Comparison of ENCODE assay signal across 8 cellular contexts in the genomic region with DNA sequence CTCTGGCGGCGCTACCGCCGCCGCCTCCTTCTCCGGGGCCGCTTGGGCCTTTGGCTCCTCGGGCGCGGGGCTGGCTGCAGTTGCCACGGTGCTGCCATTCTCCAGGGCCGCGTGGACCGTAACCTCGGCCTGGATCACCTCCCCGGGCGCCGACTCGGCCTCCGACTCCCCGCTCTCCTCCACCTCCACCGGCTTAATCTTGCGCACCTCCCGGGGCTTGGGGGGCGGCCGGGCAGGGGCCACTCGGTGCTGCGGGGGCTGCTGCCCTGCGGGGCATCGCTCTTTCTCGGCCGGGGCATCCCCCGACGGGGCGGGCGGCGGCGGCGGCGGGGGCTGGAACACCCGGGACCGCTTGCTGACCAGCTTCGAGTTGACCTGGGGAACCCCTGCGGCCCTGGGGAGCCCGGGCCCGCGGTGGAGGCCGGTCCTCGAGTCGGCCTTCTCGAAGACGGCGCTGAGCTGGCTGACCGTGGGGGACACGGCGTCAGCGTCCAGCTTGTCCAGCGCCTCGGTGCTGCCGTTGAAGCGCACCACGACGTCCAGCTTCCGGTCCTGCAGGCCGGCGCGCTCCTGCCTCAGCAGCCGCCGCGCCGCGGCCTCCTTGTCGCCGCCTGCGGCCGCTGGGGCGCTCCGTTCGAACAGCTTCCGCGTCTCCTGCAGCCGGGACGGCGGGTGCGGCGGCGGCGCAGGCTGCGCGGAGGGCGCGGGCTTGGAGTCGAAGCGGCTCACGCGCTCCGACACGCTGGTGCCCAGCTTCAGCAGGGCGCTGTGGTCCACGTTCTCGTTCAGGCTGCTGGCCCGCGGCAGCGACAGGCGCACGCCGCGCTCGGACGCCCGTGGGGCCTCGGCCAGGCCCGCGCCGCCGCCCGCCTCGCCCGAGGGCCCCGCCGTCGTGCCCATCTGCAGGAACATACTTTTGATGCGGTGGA. TPM values are rescaled to one million over a fixed set of nuclear protein-coding genes. Genes with fewer than 3 reads are reported as not detected.
DNase-seq lines count a peak whose midpoint lies in the region; ATAC-seq and TF ChIP-seq lines count a peak whose summit lies in the region.

No MANE protein-coding gene starts in this region.

- H3K9me3 Mint-ChIP-seq in WTC11 = no peaks in the 10 kb centered on the region

- H3K4me3 ChIP-seq in Loucy (ENCODE audit: low read length, poor library complexity, severe bottlenecking) (peak overlapping the region; percentile 82), stomach smooth muscle (ENCODE audit: low read length in 2 of 2) (peak overlapping the region; percentile 67 to 79)

- DNase-seq in Daoy (ENCODE audit: low read depth) (peak; percentile 65), WTC11 (ENCODE audit: low spot score) (no peak), ecto neural progenitor cell (ENCODE audit: low spot score) (peak; percentile 83), lung microvascular endothelial cell (ENCODE audit: low read depth in 2 of 2) (peak; percentile 65 to 79)

- no peak for ATAC-seq in WTC11
- ATAC-seq in GM19463 (IDR thresholded peaks at IDR 0.05; ENCODE audit: unreplicated experiment) = no peak
- ATAC-seq in HG03565 (IDR thresholded peaks at IDR 0.05; ENCODE audit: unreplicated experiment) = no peak

- CTCF ChIA-PET in WTC11 (lab: Charles Lee) = interaction anchor here (0.8 to 6.2 kb wide), 14 partner anchors 10 to 197 kb away, joined by 3 to 52 read pairs (median 4); partner anchors contain the start of genes PDK2 and TMEM92

- peaks cover 33% of the 10 kb centered on the region for H3K4me1 Mint-ChIP-seq in WTC11

- H3K27ac Mint-ChIP-seq in WTC11 = no peak overlapping the region

- peaks cover 56% of the 10 kb centered on the region for H4K20me1 ChIP-seq in Loucy (ENCODE audit: insufficient read depth, low read length, poor library complexity, severe bottlenecking)

- no peaks in the 10 kb centered on the region for H3K36me3 Mint-ChIP-seq in WTC11

- H2AFZ ChIP-seq in Loucy (ENCODE audit: low read length) = no peak overlapping the region

- no peaks in the 10 kb centered on the region for H3K9me2 ChIP-seq in Loucy (replicated peaks; ENCODE audit: low read depth, low read length)

- H3F3A ChIP-seq in Loucy (ENCODE audit: low read depth) = no peaks in the 10 kb centered on the region

- H3K79me2 ChIP-seq in Loucy (ENCODE audit: insufficient read depth, low read length) = peaks cover 61% of the 10 kb centered on the region

- H3K27ac ChIP-seq in stomach smooth muscle (ENCODE audit: low read length) = peak overlapping the region; percentile 62

- TF ChIP-seq CTCF in Loucy (conservative IDR thresholded peaks at IDR 0.05; ENCODE audit: low read length) = no peak
- no peak for TF ChIP-seq CTCF in WTC11 (IDR thresholded peaks at IDR 0.05)

- peaks cover 43% of the 10 kb centered on the region for H3K4me1 ChIP-seq in Loucy (ENCODE audit: insufficient read depth, low read length, poor library complexity, severe bottlenecking)
- H3K4me1 ChIP-seq in stomach smooth muscle (ENCODE audit: control insufficient read depth, insufficient read depth, low read length) = peaks cover 78% of the 10 kb centered on the region

- POLR2A ChIA-PET in WTC11 (lab: Charles Lee) = no interaction called here

- H3K4me3 Mint-ChIP-seq in WTC11 = peak overlapping the region; percentile 80

- H3K4me2 ChIP-seq in Loucy (ENCODE audit: low read depth, low read length, poor library complexity, severe bottlenecking) = peak overlapping the region; percentile 87

- H3K9me3 ChIP-seq in Loucy (ENCODE audit: insufficient read depth, low read depth, low read length) (no peaks in the 10 kb centered on the region), stomach smooth muscle (ENCODE audit: control insufficient read depth in 2 of 2, low read length in 2 of 2) (no peaks in the 10 kb centered on the region)

- H3K36me3 ChIP-seq in Loucy (ENCODE audit: insufficient read depth, low read length) (peaks cover 5% of the 10 kb centered on the region; the same call in 1 of the 2 replicates), stomach smooth muscle (ENCODE audit: control insufficient read depth in 2 of 2, insufficient read depth in 2 of 2, low read length in 2 of 2) (peaks cover 5% of the 10 kb centered on the region in 2 donors)

- H3K27me3 Mint-ChIP-seq in WTC11 (ENCODE audit: low read depth) = peaks cover 19% of the 10 kb centered on the region

- H3K27me3 ChIP-seq in Loucy (ENCODE audit: insufficient read depth, low read length, poor library complexity, severe bottlenecking) (no peaks in the 10 kb centered on the region), stomach smooth muscle (ENCODE audit: control insufficient read depth in 1 of 2, insufficient read depth in 2 of 2, low read length in 2 of 2) (no peaks in the 10 kb centered on the region)

- H3K9ac ChIP-seq in Loucy (ENCODE audit: low read depth, low read length, poor library complexity, severe bottlenecking) (peak overlapping the region; percentile 99), stomach smooth muscle (ENCODE audit: low read length in 2 of 2) (peak overlapping the region; percentile 64 to 68)

TF ChIP-seq in WTC11, 78 proteins besides CTCF, POLR2A, EP300 and RAD21 (continues in another document):
- TF ChIP-seq NFYB (CRISPR knock-in tag; conservative IDR thresholded peaks at IDR 0.05; ENCODE audit: low read depth) = no peak
- TF ChIP-seq GABPB1 (CRISPR knock-in tag; IDR thresholded peaks at IDR 0.05) = no peak; the same call in 1 of the 2 replicates
- 0 out of 2 replicates have a peak, but pooled peaks have one; percentile 34 for TF ChIP-seq FOXK1 (CRISPR knock-in tag; IDR thresholded peaks at IDR 0.05)
- TF ChIP-seq, protein P1, sequence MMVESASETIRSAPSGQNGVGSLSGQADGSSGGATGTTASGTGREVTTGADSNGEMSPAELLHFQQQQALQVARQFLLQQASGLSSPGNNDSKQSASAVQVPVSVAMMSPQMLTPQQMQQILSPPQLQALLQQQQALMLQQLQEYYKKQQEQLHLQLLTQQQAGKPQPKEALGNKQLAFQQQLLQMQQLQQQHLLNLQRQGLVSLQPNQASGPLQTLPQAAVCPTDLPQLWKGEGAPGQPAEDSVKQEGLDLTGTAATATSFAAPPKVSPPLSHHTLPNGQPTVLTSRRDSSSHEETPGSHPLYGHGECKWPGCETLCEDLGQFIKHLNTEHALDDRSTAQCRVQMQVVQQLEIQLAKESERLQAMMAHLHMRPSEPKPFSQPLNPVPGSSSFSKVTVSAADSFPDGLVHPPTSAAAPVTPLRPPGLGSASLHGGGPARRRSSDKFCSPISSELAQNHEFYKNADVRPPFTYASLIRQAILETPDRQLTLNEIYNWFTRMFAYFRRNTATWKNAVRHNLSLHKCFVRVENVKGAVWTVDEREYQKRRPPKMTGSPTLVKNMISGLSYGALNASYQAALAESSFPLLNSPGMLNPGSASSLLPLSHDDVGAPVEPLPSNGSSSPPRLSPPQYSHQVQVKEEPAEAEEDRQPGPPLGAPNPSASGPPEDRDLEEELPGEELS (CRISPR knock-in tag; IDR thresholded peaks at IDR 0.05) = peak; percentile 81
- no peak for TF ChIP-seq NR1H2 (CRISPR knock-in tag; IDR thresholded peaks at IDR 0.05)
- TF ChIP-seq FOXP1 (CRISPR knock-in tag; IDR thresholded peaks at IDR 0.05; ENCODE audit: borderline replicate concordance) = no peak; the same call in 1 of the 2 replicates
- no peak for TF ChIP-seq GRHL2 (CRISPR knock-in tag; IDR thresholded peaks at IDR 0.05; ENCODE audit: insufficient replicate concordance, severe bottlenecking)
- TF ChIP-seq, protein P2, sequence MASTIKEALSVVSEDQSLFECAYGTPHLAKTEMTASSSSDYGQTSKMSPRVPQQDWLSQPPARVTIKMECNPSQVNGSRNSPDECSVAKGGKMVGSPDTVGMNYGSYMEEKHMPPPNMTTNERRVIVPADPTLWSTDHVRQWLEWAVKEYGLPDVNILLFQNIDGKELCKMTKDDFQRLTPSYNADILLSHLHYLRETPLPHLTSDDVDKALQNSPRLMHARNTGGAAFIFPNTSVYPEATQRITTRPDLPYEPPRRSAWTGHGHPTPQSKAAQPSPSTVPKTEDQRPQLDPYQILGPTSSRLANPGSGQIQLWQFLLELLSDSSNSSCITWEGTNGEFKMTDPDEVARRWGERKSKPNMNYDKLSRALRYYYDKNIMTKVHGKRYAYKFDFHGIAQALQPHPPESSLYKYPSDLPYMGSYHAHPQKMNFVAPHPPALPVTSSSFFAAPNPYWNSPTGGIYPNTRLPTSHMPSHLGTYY (CRISPR knock-in tag; IDR thresholded peaks at IDR 0.05) = no peak
- TF ChIP-seq, protein P3, sequence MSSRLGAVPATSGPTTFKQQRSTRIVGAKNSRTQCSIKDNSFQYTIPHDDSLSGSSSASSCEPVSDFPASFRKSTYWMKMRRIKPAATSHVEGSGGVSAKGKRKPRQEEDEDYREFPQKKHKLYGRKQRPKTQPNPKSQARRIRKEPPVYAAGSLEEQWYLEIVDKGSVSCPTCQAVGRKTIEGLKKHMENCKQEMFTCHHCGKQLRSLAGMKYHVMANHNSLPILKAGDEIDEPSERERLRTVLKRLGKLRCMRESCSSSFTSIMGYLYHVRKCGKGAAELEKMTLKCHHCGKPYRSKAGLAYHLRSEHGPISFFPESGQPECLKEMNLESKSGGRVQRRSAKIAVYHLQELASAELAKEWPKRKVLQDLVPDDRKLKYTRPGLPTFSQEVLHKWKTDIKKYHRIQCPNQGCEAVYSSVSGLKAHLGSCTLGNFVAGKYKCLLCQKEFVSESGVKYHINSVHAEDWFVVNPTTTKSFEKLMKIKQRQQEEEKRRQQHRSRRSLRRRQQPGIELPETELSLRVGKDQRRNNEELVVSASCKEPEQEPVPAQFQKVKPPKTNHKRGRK (CRISPR knock-in tag; IDR thresholded peaks at IDR 0.05; ENCODE audit: borderline replicate concordance) = no peak

RNA-seq across cellular contexts. Expression of gene PPP1R9B, which starts 0.8 kb away (rescaled TPM):
- 28.8 and 36.3 TPM in 2 replicates for total RNA-seq in Daoy (2014; rRNA removed; shearing (Covaris generic))
- total RNA-seq in WTC11 (2021) = 20.4 to 21.7 TPM (median 20.6 TPM) in 3 replicates
- 16.1 and 25.8 TPM in 2 replicates for total RNA-seq in lung microvascular endothelial cell

RNA-seq across cellular contexts. Expression of gene SGCA, which starts 16.1 kb away (rescaled TPM):
- total RNA-seq in Daoy (2014; rRNA removed; shearing (Covaris generic)) = 0.51 and 1.3 TPM in 2 replicates
- total RNA-seq in WTC11 (2021) (0.39 to 1.0 TPM in 2 of 3 replicates, not detected in the other), lung microvascular endothelial cell (not detected in 2 replicates)

RNA-seq across cellular contexts. Expression of gene SAMD14, which starts 19.7 kb away (rescaled TPM):
- 1.7 and 2.6 TPM in 2 replicates for total RNA-seq in Daoy (2014; rRNA removed; shearing (Covaris generic))
- total RNA-seq in WTC11 (2021) (4.5 to 6.0 TPM (median 5.9 TPM) in 3 replicates), lung microvascular endothelial cell (3.2 and 3.5 TPM in 2 replicates)

RNA-seq across cellular contexts. Expression of gene COL1A1, which starts 51.7 kb away (rescaled TPM):
- 288 and 336 TPM in 2 replicates for total RNA-seq in Daoy (2014; rRNA removed; shearing (Covaris generic))
- total RNA-seq in WTC11 (2021) (46.1 to 52.1 TPM (median 50.4 TPM) in 3 replicates), lung microvascular endothelial cell (7.2 and 12.5 TPM in 2 replicates)

RNA-seq across cellular contexts. Expression of gene PDK2, which starts 54.5 kb away (rescaled TPM):
- 4.5 and 5.7 TPM in 2 replicates for total RNA-seq in Daoy (2014; rRNA removed; shearing (Covaris generic))
- 16.6 to 21.3 TPM (median 19.8 TPM) in 3 replicates for total RNA-seq in WTC11 (2021)
- 11.6 and 13.3 TPM in 2 replicates for total RNA-seq in lung microvascular endothelial cell
